In the genomic region with DNA sequence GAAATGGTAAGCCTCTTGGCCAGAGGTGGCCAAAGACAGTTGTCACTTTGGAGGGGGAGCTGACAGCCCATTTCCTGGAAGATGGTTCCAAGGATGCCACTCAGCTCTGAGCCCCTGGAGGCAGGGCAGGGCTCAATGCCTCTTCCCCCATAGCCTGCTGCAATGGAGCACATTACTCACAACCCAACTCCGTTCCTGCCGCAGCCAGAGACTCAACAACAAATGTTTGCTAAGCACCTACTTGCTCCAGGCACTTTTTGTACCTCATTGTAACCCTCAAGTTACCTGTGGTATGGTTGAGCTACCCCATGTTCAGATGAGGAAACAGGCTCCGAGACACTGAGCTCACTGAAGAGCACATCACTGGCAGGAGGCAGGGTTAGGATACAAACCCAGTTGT, we compare ENCODE assay signal across 20 cellular contexts. TPM values are rescaled to one million over a fixed set of nuclear protein-coding genes. Genes with fewer than 3 reads are reported as not detected.
DNase-seq lines count a peak whose midpoint lies in the region; ATAC-seq, FAIRE-seq and TF ChIP-seq lines count a peak whose summit lies in the region.
"Had no signal": no experiment of that assay in that cellular context is flagged by ENCODE, and none has a peak within 500 bp of the region (broad histone marks: within the 10 kb centered on the region; RNA-seq: fewer than 3 reads in every experiment).

No MANE protein-coding gene starts in this region.

- no peak overlapping the region for H2AK9ac ChIP-seq in IMR-90 (replicated peaks; ENCODE audit: low read depth, low read length, poor library complexity)

- dilution Hi-C loops in IMR-90 (cut with HindIII; ENCODE audit: low sequenced_read_pairs, unreplicated experiment), result no loop called here

- no peak overlapping the region for H3K23ac ChIP-seq in IMR-90 (ENCODE audit: low read depth, low read length)

- FAIRE-seq in bronchial epithelial cell (lab: Jason Lieb, UNC), result peak; percentile 58

- intact Hi-C loops in IMR-90 (cut with micrococcal nuclease) (no loop called here), mucosa of descending colon (cut with DNase I, micrococcal nuclease) (no loop called here)

- no peak overlapping the region for H2BK5ac ChIP-seq in IMR-90 (ENCODE audit: low read depth, low read length, poor library complexity, severe bottlenecking)

- DNase-seq in IMR-90 (no peak), bronchial epithelial cell (ENCODE audit: low read depth) (peak; percentile 92), mesothelial cell of epicardium (ENCODE audit: low spot score in 2 of 2, unreplicated experiment in 2 of 2) (no peak), thoracic aorta (ENCODE audit: low spot score) (no peak), mucosa of descending colon (no peak), NCI-H774 (lab: John Stamatoyannopoulos, UW) (no peak)
- DNase-seq in T-helper 2 cell treated with Interferon-gamma antibody and Interleukin-4, amounts not matched to agents 5 μg/mL and 100 μg/mL, for 36 hours (ENCODE audit: low spot score), result no peak
- DNase-seq: activated CD4-positive, alpha-beta T cell treated with anti-CD3 and anti-CD28 coated beads for 4 hours; activated effector memory CD4-positive, alpha-beta T cell treated with anti-CD3 and anti-CD28 coated beads, Interleukin-2, amount 50 U/mL, for 16 hours; amygdala; CD8-positive, alpha-beta T cell; colonic mucosa; NCI-H1417; NCI-H69; stimulated activated CD4-positive, alpha-beta T cell treated with anti-CD3 and anti-CD28 coated beads, Interleukin-4, amount 100 ng/mL, for 1 hour; T1000 had no signal

- H3K18ac ChIP-seq in IMR-90 (ENCODE audit: low read depth, low read length), result no peak overlapping the region

- H3K9me3 ChIP-seq in IMR-90 (ENCODE audit: control insufficient read depth, insufficient read depth, low read length) (no peaks in the 10 kb centered on the region), thoracic aorta (no peaks in the 10 kb centered on the region), mucosa of descending colon (no peaks in the 10 kb centered on the region)
- H3K9me3 ChIP-seq: colonic mucosa, gastroesophageal sphincter had no signal

- ATAC-seq in IMR-90 (ENCODE audit: low read depth), result no peak
- no peak for ATAC-seq in thoracic aorta (ENCODE audit: insufficient number of reproducible peaks, low FRiP score, low read depth)
- no peak for ATAC-seq in mucosa of descending colon
- ATAC-seq in HG03354 (IDR thresholded peaks at IDR 0.05; ENCODE audit: poor library complexity, severe bottlenecking, unreplicated experiment), result no peak
- ATAC-seq: CD8-positive, alpha-beta T cell; gastroesophageal sphincter; GM23338; left lobe of liver had no signal

- no peak overlapping the region for H3K4me3 ChIP-seq in IMR-90 (ENCODE audit: insufficient read depth, low read depth, low read length)
- H3K4me3 ChIP-seq in bronchial epithelial cell (ENCODE audit: low read depth, low read length), result no peak overlapping the region
- H3K4me3 ChIP-seq in thoracic aorta, result no peak overlapping the region
- H3K4me3 ChIP-seq in mucosa of descending colon, result no peak overlapping the region
- H3K4me3 ChIP-seq: colonic mucosa, gastroesophageal sphincter, GM23338 had no signal

- no peak overlapping the region for H3K4ac ChIP-seq in IMR-90 (ENCODE audit: low read depth, low read length)

- H3K36me3 Mint-ChIP-seq in mesothelial cell of epicardium, result no peaks in the 10 kb centered on the region
- no peaks in the 10 kb centered on the region for H3K36me3 Mint-ChIP-seq in T-helper 2 cell treated with Interferon-gamma antibody and Interleukin-4, amounts not matched to agents 5 μg/mL and 100 μg/mL, for 36 hours (ENCODE audit: low read depth)
- H3K36me3 Mint-ChIP-seq: CD8-positive, alpha-beta T cell had no signal

- no peak overlapping the region for H3K14ac ChIP-seq in IMR-90 (replicated peaks; ENCODE audit: low read depth, low read length)

- H3K4me1 ChIP-seq in IMR-90 (ENCODE audit: control insufficient read depth, insufficient read depth, low read length) (peaks cover 11% of the 10 kb centered on the region), thoracic aorta (ENCODE audit: control insufficient read depth in 1 of 2, low read depth in 2 of 2) (peaks cover 25 to 80% of the 10 kb centered on the region in 2 donors), mucosa of descending colon (ENCODE audit: low read depth) (peaks cover 47% of the 10 kb centered on the region)

- no peak overlapping the region for H4K91ac ChIP-seq in IMR-90 (ENCODE audit: insufficient read depth, low read depth, low read length)

- H2BK20ac ChIP-seq in IMR-90 (ENCODE audit: low read depth, low read length), result no peak overlapping the region

- H3K27ac ChIP-seq in IMR-90 (ENCODE audit: insufficient read depth, low read length) (no peak overlapping the region), thoracic aorta (peak overlapping the region; percentile 82 to 84)

- POLR2A ChIA-PET in IMR-90 (lab: Charles Lee; ENCODE audit: unreplicated experiment), result interaction anchor here (0.8 kb wide), 1 partner anchor 91 kb away, joined by 3 read pairs; no protein-coding TSS in a partner anchor

- no peak overlapping the region for H2BK15ac ChIP-seq in IMR-90 (ENCODE audit: low read depth, low read length)

- no peak overlapping the region for H2AFZ ChIP-seq in IMR-90 (replicated peaks; ENCODE audit: low read length, poor library complexity)
- H2AFZ ChIP-seq: GM23338 had no signal

- H3K36me3 ChIP-seq in IMR-90 (ENCODE audit: control insufficient read depth, insufficient read depth, low read length) (no peaks in the 10 kb centered on the region), bronchial epithelial cell (ENCODE audit: control insufficient read depth, insufficient read depth, low read length) (no peaks in the 10 kb centered on the region), thoracic aorta (no peaks in the 10 kb centered on the region), mucosa of descending colon (ENCODE audit: low read depth) (no peaks in the 10 kb centered on the region)
- H3K36me3 ChIP-seq: colonic mucosa, gastroesophageal sphincter had no signal

- no peak overlapping the region for H4K5ac ChIP-seq in IMR-90 (ENCODE audit: low read depth, low read length)

- no peak overlapping the region for H4K8ac ChIP-seq in IMR-90 (ENCODE audit: low read depth in 2 of 2, low read length in 2 of 2)

- TF ChIP-seq CTCF in IMR-90 (conservative IDR thresholded peaks at IDR 0.05; ENCODE audit: low read depth, low read length), result no peak
- TF ChIP-seq CTCF in bronchial epithelial cell (IDR thresholded peaks at IDR 0.05; ENCODE audit: insufficient read depth, low read length, severe bottlenecking), result no peak
- TF ChIP-seq CTCF in mesothelial cell of epicardium (IDR thresholded peaks at IDR 0.05; ENCODE audit: unreplicated experiment), result no peak
- no peak for TF ChIP-seq CTCF in thoracic aorta (IDR thresholded peaks at IDR 0.05)
- TF ChIP-seq CTCF in mucosa of descending colon (IDR thresholded peaks at IDR 0.05), result no peak

- no peak overlapping the region for H3K56ac ChIP-seq in IMR-90 (ENCODE audit: extremely low read depth, insufficient read depth, low read length)

- TF ChIP-seq POLR2A in IMR-90 (IDR thresholded peaks at IDR 0.05; ENCODE audit: low read depth, low read length), result no peak

- CTCF ChIA-PET in IMR-90 (lab: Yijun Ruan, JAX), result no interaction called here

- H4K20me1 ChIP-seq in IMR-90 (ENCODE audit: insufficient read depth, low read length), result no peaks in the 10 kb centered on the region

- H3K9me1 ChIP-seq in IMR-90 (ENCODE audit: insufficient read depth, low read length), result peaks cover 1% of the 10 kb centered on the region

- no peaks in the 10 kb centered on the region for H3K9me3 Mint-ChIP-seq in mesothelial cell of epicardium
- H3K9me3 Mint-ChIP-seq in T-helper 2 cell treated with Interferon-gamma antibody and Interleukin-4, amounts not matched to agents 5 μg/mL and 100 μg/mL, for 36 hours, result no peaks in the 10 kb centered on the region
- H3K9me3 Mint-ChIP-seq: CD8-positive, alpha-beta T cell had no signal

- TF ChIP-seq RAD21 in IMR-90 (IDR thresholded peaks at IDR 0.05; ENCODE audit: low read length), result no peak

- no TSS peak for BruUV-seq in IMR-90 (replicated peaks; lab: Mats Ljungman, UMichigan)

- H3K4me1 Mint-ChIP-seq in mesothelial cell of epicardium, result peaks cover 62% of the 10 kb centered on the region
- H3K4me1 Mint-ChIP-seq in T-helper 2 cell treated with Interferon-gamma antibody and Interleukin-4, amounts not matched to agents 5 μg/mL and 100 μg/mL, for 36 hours (ENCODE audit: low read depth), result peaks cover 20% of the 10 kb centered on the region

- in situ Hi-C loops in IMR-90 (cut with MboI; ENCODE audit: low sequenced_read_pairs), result no loop called here

- H3K27me3 Mint-ChIP-seq in mesothelial cell of epicardium (ENCODE audit: low read depth), result no peaks in the 10 kb centered on the region
- H3K27me3 Mint-ChIP-seq in T-helper 2 cell treated with Interferon-gamma antibody and Interleukin-4, amounts not matched to agents 5 μg/mL and 100 μg/mL, for 36 hours (ENCODE audit: low read depth), result no peaks in the 10 kb centered on the region

- H3K79me1 ChIP-seq in IMR-90 (ENCODE audit: low read depth in 1 of 2, low read length in 2 of 2), result no peaks in the 10 kb centered on the region

- H3K27ac Mint-ChIP-seq in mesothelial cell of epicardium, result peak overlapping the region; percentile 92
- no peak overlapping the region for H3K27ac Mint-ChIP-seq in T-helper 2 cell treated with Interferon-gamma antibody and Interleukin-4, amounts not matched to agents 5 μg/mL and 100 μg/mL, for 36 hours
- H3K27ac Mint-ChIP-seq: CD8-positive, alpha-beta T cell; GM23338 had no signal

- no CpG with 5 or more reads among the region's 3 CpGs for WGBS in IMR-90 (ENCODE audit: extremely low coverage in 2 of 2, insufficient read length in 1 of 2), 2 experiments

- H2BK120ac ChIP-seq in IMR-90 (ENCODE audit: low read depth, low read length), result no peak overlapping the region

- no peak overlapping the region for H3K9ac ChIP-seq in IMR-90 (ENCODE audit: low read depth, low read length)

- 0 out of 2 replicates have a peak overlapping the region, but pooled peaks have one; percentile 5 for H2AK5ac ChIP-seq in IMR-90 (ENCODE audit: low read depth, low read length)

- no peak overlapping the region for H3K4me2 ChIP-seq in IMR-90 (ENCODE audit: low read depth, low read length)
- H3K4me2 ChIP-seq: GM23338 had no signal

- no peak overlapping the region for H3K4me3 Mint-ChIP-seq in mesothelial cell of epicardium
- H3K4me3 Mint-ChIP-seq in T-helper 2 cell treated with Interferon-gamma antibody and Interleukin-4, amounts not matched to agents 5 μg/mL and 100 μg/mL, for 36 hours, result no peak overlapping the region
- H3K4me3 Mint-ChIP-seq: CD8-positive, alpha-beta T cell; GM23338 had no signal

- H3K27me3 ChIP-seq in IMR-90 (ENCODE audit: control insufficient read depth, insufficient read depth, low read length), result peaks cover 5% of the 10 kb centered on the region; the same call in 1 of the 2 replicates
- H3K27me3 ChIP-seq in bronchial epithelial cell (ENCODE audit: control insufficient read depth, insufficient read depth, low read length), result no peaks in the 10 kb centered on the region
- no peaks in the 10 kb centered on the region for H3K27me3 ChIP-seq in thoracic aorta (replicated peaks; ENCODE audit: insufficient read depth)
- H3K27me3 ChIP-seq: colonic mucosa, gastroesophageal sphincter had no signal

RNA-seq across cellular contexts. Expression of a gene that starts 19.5 kb away (rescaled TPM):
- total RNA-seq in IMR-90 (2012; rRNA removed) (6.3 and 8.9 TPM in 2 replicates), bronchial epithelial cell (12.0 and 12.1 TPM in 2 replicates), mesothelial cell of epicardium (126 to 131 TPM (median 128 TPM) in 3 replicates), thoracic aorta (10 to 100 TPM; 49.6 to 69.7 TPM), mucosa of descending colon (10 to 100 TPM; 15.1 to 74.1 (median 19.3) TPM)
- polyA plus RNA-seq in IMR-90 (2012; rRNA removed), result 14.5 and 15.8 TPM in 2 replicates
- polyA plus RNA-seq in IMR-90 (2012; cell fraction: cytosol; rRNA removed), result 13.2 and 35.9 TPM in 2 replicates
- 24.7 and 36.8 TPM in 2 replicates for polyA plus RNA-seq in IMR-90 (2012; cell fraction: nucleus; rRNA removed; ENCODE audit: low replicate concordance)
